19 cellular contexts compared by ENCODE assay signal in genomic region chr12:730550-730949, GRCh38. TPM values are rescaled to one million over a fixed set of nuclear protein-coding genes. Genes with fewer than 3 reads are reported as not detected.
DNase-seq lines count a peak whose midpoint lies in the region; ATAC-seq and TF ChIP-seq lines count a peak whose summit lies in the region.
"Had no signal": no experiment of that assay in that cellular context is flagged by ENCODE, and none has a peak within 500 bp of the region (broad histone marks: within the 10 kb centered on the region; RNA-seq: fewer than 3 reads in every experiment).

No MANE protein-coding gene starts in this region.

- intact Hi-C loops in activated CD8-positive, alpha-beta T cell treated with anti-CD3 and anti-CD28 coated beads for 36 hours (cut with micrococcal nuclease): no loop called here
- intact Hi-C loops in CD4-positive, alpha-beta T cell (cut with DNase I, micrococcal nuclease): no loop called here

- H3K9me2 ChIP-seq in OCI-LY1 (ENCODE audit: low read depth, low read length): no peaks in the 10 kb centered on the region

- H3K4me2 ChIP-seq in OCI-LY1 (ENCODE audit: low read length): no peak overlapping the region

- peak overlapping the region; percentile 49 for H3K27ac ChIP-seq in CD4-positive, alpha-beta T cell (ENCODE audit: low read depth, low read length)
- no peak overlapping the region for H3K27ac ChIP-seq in OCI-LY1 (ENCODE audit: low read depth, low read length, poor library complexity, severe bottlenecking)
- H3K27ac ChIP-seq in effector memory CD4-positive, alpha-beta T cell (ENCODE audit: insufficient read depth, low read length, poor library complexity, severe bottlenecking): peak overlapping the region; percentile 33
- H3K27ac ChIP-seq: C4-2B, GM23248, RWPE1 had no signal

- no peak for DNase-seq in activated CD8-positive, alpha-beta T cell treated with anti-CD3 and anti-CD28 coated beads for 36 hours
- DNase-seq in activated CD8-positive, alpha-beta T cell treated with anti-CD3 and anti-CD28 coated beads, Interleukin-2, amount 10 ng/mL, durations not matched to agents 7 days and 5 days: no peak
- no peak for DNase-seq in CD4-positive, alpha-beta T cell
- DNase-seq in effector memory CD4-positive, alpha-beta T cell: no peak
- DNase-seq in stimulated activated naive CD4-positive, alpha-beta T cell (lab: John Stamatoyannopoulos, UW): no peak
- no peak for DNase-seq in WTC11 (ENCODE audit: low spot score)
- DNase-seq: DND-41, GM23248, H9, NCI-H1092, NCI-H146, NCI-H2029, NCI-H226, NCI-H748 treated with DMSO at 0.1 percent for 48 hours, SIG-M5 had no signal

- H3K27ac Mint-ChIP-seq in activated CD8-positive, alpha-beta T cell treated with anti-CD3 and anti-CD28 coated beads for 36 hours: peak overlapping the region; percentile 29
- no peak overlapping the region for H3K27ac Mint-ChIP-seq in activated CD8-positive, alpha-beta T cell treated with anti-CD3 and anti-CD28 coated beads, Interleukin-2, amount 10 ng/mL, durations not matched to agents 7 days and 5 days
- H3K27ac Mint-ChIP-seq in CD4-positive, alpha-beta T cell: peak overlapping the region; percentile 87
- no peak overlapping the region; the same call in 1 of the 2 replicates for H3K27ac Mint-ChIP-seq in WTC11
- H3K27ac Mint-ChIP-seq: H9 had no signal

- H3K9me3 ChIP-seq in CD4-positive, alpha-beta T cell (ENCODE audit: control insufficient read depth, low read length): no peaks in the 10 kb centered on the region
- peaks cover 6% of the 10 kb centered on the region for H3K9me3 ChIP-seq in OCI-LY1 (ENCODE audit: low read length)
- no peaks in the 10 kb centered on the region for H3K9me3 ChIP-seq in effector memory CD4-positive, alpha-beta T cell (ENCODE audit: control insufficient read depth, low read length)

- H3K27me3 ChIP-seq in CD4-positive, alpha-beta T cell (ENCODE audit: control insufficient read depth, insufficient read depth, low read length): no peaks in the 10 kb centered on the region
- no peaks in the 10 kb centered on the region for H3K27me3 ChIP-seq in OCI-LY1 (ENCODE audit: insufficient read depth, low read length)
- H3K27me3 ChIP-seq in effector memory CD4-positive, alpha-beta T cell (replicated peaks; ENCODE audit: control insufficient read depth, insufficient read depth, low read length, poor library complexity, severe bottlenecking): no peaks in the 10 kb centered on the region

- H3K27me3 Mint-ChIP-seq in activated CD8-positive, alpha-beta T cell treated with anti-CD3 and anti-CD28 coated beads for 36 hours: no peaks in the 10 kb centered on the region
- no peaks in the 10 kb centered on the region for H3K27me3 Mint-ChIP-seq in activated CD8-positive, alpha-beta T cell treated with anti-CD3 and anti-CD28 coated beads, Interleukin-2, amount 10 ng/mL, durations not matched to agents 7 days and 5 days (ENCODE audit: low read depth)
- no peaks in the 10 kb centered on the region for H3K27me3 Mint-ChIP-seq in CD4-positive, alpha-beta T cell
- H3K27me3 Mint-ChIP-seq in WTC11 (ENCODE audit: low read depth): no peaks in the 10 kb centered on the region

- no peak overlapping the region for H3K4me3 Mint-ChIP-seq in activated CD8-positive, alpha-beta T cell treated with anti-CD3 and anti-CD28 coated beads for 36 hours
- H3K4me3 Mint-ChIP-seq in activated CD8-positive, alpha-beta T cell treated with anti-CD3 and anti-CD28 coated beads, Interleukin-2, amount 10 ng/mL, durations not matched to agents 7 days and 5 days: no peak overlapping the region
- H3K4me3 Mint-ChIP-seq in CD4-positive, alpha-beta T cell: no peak overlapping the region
- H3K4me3 Mint-ChIP-seq in WTC11: no peak overlapping the region
- H3K4me3 Mint-ChIP-seq: H9 had no signal

- H3F3A ChIP-seq in OCI-LY1 (ENCODE audit: insufficient read depth, low read length): no peaks in the 10 kb centered on the region

- POLR2A ChIA-PET in activated CD8-positive, alpha-beta T cell treated with anti-CD3 and anti-CD28 coated beads for 36 hours (lab: Charles Lee): no interaction called here
- POLR2A ChIA-PET in activated CD8-positive, alpha-beta T cell treated with anti-CD3 and anti-CD28 coated beads, Interleukin-2, amount 10 ng/mL, durations not matched to agents 7 days and 5 days (lab: Charles Lee): interaction anchor here (2.5 to 4.8 kb wide), 2 partner anchors 11 to 21 kb away, joined by 6 to 57 read pairs; partner anchors contain the start of gene WNK1
- POLR2A ChIA-PET in CD4-positive, alpha-beta T cell (lab: Charles Lee): interaction anchor here (1.5 to 8.9 kb wide), 3 partner anchors 22 to 57 kb away, joined by 3 to 166 read pairs (median 7); partner anchors contain the start of gene WNK1
- POLR2A ChIA-PET in WTC11 (lab: Charles Lee): no interaction called here

- no peaks in the 10 kb centered on the region for H4K20me1 ChIP-seq in OCI-LY1 (ENCODE audit: insufficient read depth, low read length)

- H3K79me2 ChIP-seq in OCI-LY1 (ENCODE audit: insufficient read depth, low read length): no peaks in the 10 kb centered on the region

- H3K9me3 Mint-ChIP-seq in activated CD8-positive, alpha-beta T cell treated with anti-CD3 and anti-CD28 coated beads for 36 hours: peaks cover 11% of the 10 kb centered on the region
- peaks cover 12% of the 10 kb centered on the region for H3K9me3 Mint-ChIP-seq in activated CD8-positive, alpha-beta T cell treated with anti-CD3 and anti-CD28 coated beads, Interleukin-2, amount 10 ng/mL, durations not matched to agents 7 days and 5 days (ENCODE audit: insufficient read depth)
- no peaks in the 10 kb centered on the region for H3K9me3 Mint-ChIP-seq in CD4-positive, alpha-beta T cell
- peaks cover 9% of the 10 kb centered on the region for H3K9me3 Mint-ChIP-seq in WTC11

- peaks cover 7% of the 10 kb centered on the region for H3K4me1 ChIP-seq in OCI-LY1 (ENCODE audit: insufficient read depth, low read length, severe bottlenecking)
- H3K4me1 ChIP-seq in effector memory CD4-positive, alpha-beta T cell (ENCODE audit: control insufficient read depth, insufficient read depth, low read length, poor library complexity, severe bottlenecking): peaks cover 24% of the 10 kb centered on the region

- no peak for TF ChIP-seq CTCF in activated CD8-positive, alpha-beta T cell treated with anti-CD3 and anti-CD28 coated beads for 36 hours (IDR thresholded peaks at IDR 0.05)
- no peak for TF ChIP-seq CTCF in CD4-positive, alpha-beta T cell (IDR thresholded peaks at IDR 0.05)
- no peak for TF ChIP-seq CTCF in OCI-LY1 (IDR thresholded peaks at IDR 0.05; ENCODE audit: low read length)
- TF ChIP-seq CTCF in WTC11 (IDR thresholded peaks at IDR 0.05): no peak

- no peak for ATAC-seq in activated CD8-positive, alpha-beta T cell treated with anti-CD3 and anti-CD28 coated beads for 36 hours
- ATAC-seq in activated CD8-positive, alpha-beta T cell treated with anti-CD3 and anti-CD28 coated beads, Interleukin-2, amount 10 ng/mL, durations not matched to agents 7 days and 5 days: no peak
- no peak for ATAC-seq in CD4-positive, alpha-beta T cell (ENCODE audit: poor library complexity)
- ATAC-seq in GM19324 (IDR thresholded peaks at IDR 0.05; ENCODE audit: low FRiP score, unreplicated experiment) (no peak), WTC11 (no peak)

- no peaks in the 10 kb centered on the region for H3K36me3 ChIP-seq in OCI-LY1 (ENCODE audit: insufficient read depth, low read length)
- H3K36me3 ChIP-seq in effector memory CD4-positive, alpha-beta T cell (ENCODE audit: control insufficient read depth, insufficient read depth, low read length): no peaks in the 10 kb centered on the region

- H3K4me1 Mint-ChIP-seq in activated CD8-positive, alpha-beta T cell treated with anti-CD3 and anti-CD28 coated beads for 36 hours (ENCODE audit: low read depth): peaks cover 46% of the 10 kb centered on the region
- H3K4me1 Mint-ChIP-seq in activated CD8-positive, alpha-beta T cell treated with anti-CD3 and anti-CD28 coated beads, Interleukin-2, amount 10 ng/mL, durations not matched to agents 7 days and 5 days (ENCODE audit: low read depth): peaks cover 43% of the 10 kb centered on the region
- H3K4me1 Mint-ChIP-seq in CD4-positive, alpha-beta T cell (ENCODE audit: low read depth): peaks cover 59% of the 10 kb centered on the region
- H3K4me1 Mint-ChIP-seq in WTC11: no peaks in the 10 kb centered on the region
- H3K4me1 Mint-ChIP-seq: H9 had no signal

- H3K4me3 ChIP-seq in OCI-LY1 (ENCODE audit: low read depth, low read length, poor library complexity, severe bottlenecking): no peak overlapping the region
- H3K4me3 ChIP-seq in effector memory CD4-positive, alpha-beta T cell (ENCODE audit: insufficient read depth, low read depth, low read length, poor library complexity, severe bottlenecking): no peak overlapping the region
- H3K4me3 ChIP-seq: GM23248 had no signal

- H3K36me3 Mint-ChIP-seq in activated CD8-positive, alpha-beta T cell treated with anti-CD3 and anti-CD28 coated beads for 36 hours (ENCODE audit: low read depth): peaks cover 3% of the 10 kb centered on the region
- peaks cover 15% of the 10 kb centered on the region for H3K36me3 Mint-ChIP-seq in activated CD8-positive, alpha-beta T cell treated with anti-CD3 and anti-CD28 coated beads, Interleukin-2, amount 10 ng/mL, durations not matched to agents 7 days and 5 days (ENCODE audit: low read depth)
- H3K36me3 Mint-ChIP-seq in CD4-positive, alpha-beta T cell (ENCODE audit: low read depth): no peaks in the 10 kb centered on the region
- no peaks in the 10 kb centered on the region for H3K36me3 Mint-ChIP-seq in WTC11

- CTCF ChIA-PET in activated CD8-positive, alpha-beta T cell treated with anti-CD3 and anti-CD28 coated beads for 36 hours (lab: Charles Lee): interaction anchor here (6.5 kb wide), 1 partner anchor 8 kb away, joined by 50 read pairs; no protein-coding TSS in a partner anchor
- CTCF ChIA-PET in activated CD8-positive, alpha-beta T cell treated with anti-CD3 and anti-CD28 coated beads, Interleukin-2, amount 10 ng/mL, durations not matched to agents 7 days and 5 days (lab: Charles Lee): interaction anchor here (9.2 kb wide), 1 partner anchor 21 kb away, joined by 123 read pairs; the partner anchor contains the start of gene WNK1
- CTCF ChIA-PET in CD4-positive, alpha-beta T cell (lab: Charles Lee): interaction anchor here (1.3 kb wide), 1 partner anchor 21 kb away, joined by 3 read pairs; no protein-coding TSS in a partner anchor
- CTCF ChIA-PET in WTC11 (lab: Charles Lee): no interaction called here

- no peak overlapping the region for H3K9ac ChIP-seq in OCI-LY1 (ENCODE audit: low read length)
- H3K9ac ChIP-seq: GM23248 had no signal

- H2AFZ ChIP-seq in OCI-LY1 (ENCODE audit: low read length): peak overlapping the region; percentile 13; the same call in 1 of the 2 replicates
- H2AFZ ChIP-seq: GM23248 had no signal

TF ChIP-seq in WTC11, 78 proteins besides CTCF, POLR2A, EP300 and RAD21 (continues in another document):
- TF ChIP-seq ZNF121 (CRISPR knock-in tag; IDR thresholded peaks at IDR 0.05) (no peak), NR2C2 (CRISPR knock-in tag; IDR thresholded peaks at IDR 0.05) (no peak)

RNA-seq across cellular contexts. Expression of gene WNK1, which starts 21.8 kb away (rescaled TPM):
- total RNA-seq in activated CD8-positive, alpha-beta T cell treated with anti-CD3 and anti-CD28 coated beads for 36 hours: 100 to 1,000 TPM; 142 to 143 TPM
- total RNA-seq in activated CD8-positive, alpha-beta T cell treated with anti-CD3 and anti-CD28 coated beads, Interleukin-2, amount 10 ng/mL, durations not matched to agents 7 days and 5 days: 100 to 1,000 TPM; 203 to 204 TPM
- total RNA-seq in CD4-positive, alpha-beta T cell: 100 to 1,000 TPM; 193 to 198 TPM
- total RNA-seq in WTC11 (2021): 118 to 126 TPM (median 123 TPM) in 3 replicates

Comparison
In these comparisons a context has a peak if more than half of its experiments do, and no peak if none do; other contexts are left out.
1. H3K27ac Mint-ChIP-seq: peak in activated CD8-positive, alpha-beta T cell treated with anti-CD3 and anti-CD28 coated beads for 36 hours (single experiment) and CD4-positive, alpha-beta T cell (single experiment); none in activated CD8-positive, alpha-beta T cell treated with anti-CD3 and anti-CD28 coated beads, Interleukin-2, amount 10 ng/mL, durations not matched to agents 7 days and 5 days (single experiment) and WTC11 (single experiment).
2. POLR2A ChIA-PET loops: an anchor here in activated CD8-positive, alpha-beta T cell treated with anti-CD3 and anti-CD28 coated beads, Interleukin-2, amount 10 ng/mL, durations not matched to agents 7 days and 5 days (2.5 to 4.8 kb wide) and CD4-positive, alpha-beta T cell (1.5 to 8.9 kb wide); none called in activated CD8-positive, alpha-beta T cell treated with anti-CD3 and anti-CD28 coated beads for 36 hours and WTC11.